In genomic region chr3:131835906-131836305, GRCh38 we compare ENCODE assay signal across 26 cellular contexts.
"Had no signal": no experiment of that assay in that cellular context is flagged by ENCODE, and none has a peak within 500 bp of the region (broad histone marks: within the 10 kb centered on the region; RNA-seq: fewer than 3 reads in every experiment).

No MANE protein-coding gene starts in this region.

- H3K4me3 ChIP-seq: stomach, suprapubic skin, testis, thoracic aorta, thyroid gland, tibial artery, tibial nerve, transverse colon, upper lobe of left lung, upper lobe of right lung, uterus, vagina had no signal

- DNase-seq: stimulated activated CD4-positive, alpha-beta T cell treated with anti-CD3 and anti-CD28 coated beads, Interleukin-2, amount 100 ng/mL, for 48 hours; stimulated activated CD4-positive, alpha-beta T cell treated with anti-CD3 and anti-CD28 coated beads, Interleukin-4, amount 100 ng/mL, for 1 hour; stimulated activated CD4-positive, alpha-beta T cell treated with anti-CD3 and anti-CD28 coated beads, Interleukin-4, amount 100 ng/mL, for 24 hours; stimulated activated CD4-positive, alpha-beta T cell treated with anti-CD3 and anti-CD28 coated beads, Interleukin-4, amount 100 ng/mL, for 4 hours; stimulated activated CD8-positive, alpha-beta memory T cell treated with anti-CD3 and anti-CD28 coated beads, Interleukin-4, amount 100 ng/mL, for 48 hours; stimulated activated naive B cell treated with anti-CD40 and anti-IgM and Interleukin-4, amounts not matched to agents 10 μg/mL and 1 μg/mL and 100 μg/mL, for 72 hours; stimulated activated naive CD4-positive, alpha-beta T cell; stimulated activated naive CD4-positive, alpha-beta T cell treated with Interleukin-2 at 50 U/mL for 16 hours; stimulated activated naive CD8-positive, alpha-beta T cell treated with anti-CD3 and anti-CD28 coated beads, Interleukin-15, amount 100 ng/mL, for 72 hours; stimulated activated naive CD8-positive, alpha-beta T cell treated with anti-CD3 and anti-CD28 coated beads, Interleukin-15, Interleukin-2, amounts not matched to agents 100 U/mL and 50 U/mL, for 24 hours; stomach; substantia nigra; testis; thyroid gland; tibial artery; transverse colon; trophoblast cell; upper lobe of left lung; upper lobe of right lung; uterus had no signal

- H3K9me3 ChIP-seq: stomach, suprapubic skin, testis, thoracic aorta, thyroid gland, tibial artery, tibial nerve, transverse colon, upper lobe of left lung, upper lobe of right lung, uterus, vagina had no signal

- H3K27me3 ChIP-seq: stomach, testis, thyroid gland, tibial artery, tibial nerve, transverse colon, upper lobe of left lung, upper lobe of right lung, uterus, vagina had no signal

- H3K27ac ChIP-seq: stomach, suprapubic skin, testis, thoracic aorta, thyroid gland, tibial artery, tibial nerve, transverse colon, upper lobe of left lung, upper lobe of right lung, uterus, vagina had no signal

- H3K4me1 ChIP-seq: stomach, suprapubic skin, testis, thyroid gland, tibial artery, transverse colon, upper lobe of right lung, uterus, vagina had no signal

- ATAC-seq: stimulated activated effector memory CD8-positive, alpha-beta T cell treated with anti-CD3 and anti-CD28 coated beads, Interleukin-12 subunit alpha, Interleukin-12 subunit beta, amount 100 ng/mL, for 72 hours; stimulated activated memory B cell treated with anti-CD40 and anti-IgM and Interleukin-4, amounts not matched to agents 10 μg/mL and 1 μg/mL and 100 μg/mL, for 72 hours; stimulated activated naive B cell treated with anti-CD40 and anti-IgM and Interleukin-4, amounts not matched to agents 10 μg/mL and 1 μg/mL and 100 μg/mL, for 72 hours; stimulated activated naive CD8-positive, alpha-beta T cell treated with anti-CD3 and anti-CD28 coated beads, Interleukin-15, amount 100 ng/mL, for 72 hours; stimulated activated naive CD8-positive, alpha-beta T cell treated with anti-CD3 and anti-CD28 coated beads, Interleukin-15, Interleukin-2, amounts not matched to agents 100 U/mL and 50 U/mL, for 24 hours; upper lobe of right lung had no signal

- H3K36me3 ChIP-seq: stomach, suprapubic skin, thoracic aorta, thyroid gland, tibial artery, tibial nerve, transverse colon, upper lobe of left lung, upper lobe of right lung, uterus, vagina had no signal
